Comparison of ENCODE assay signal across 22 cellular contexts in the genomic region with DNA sequence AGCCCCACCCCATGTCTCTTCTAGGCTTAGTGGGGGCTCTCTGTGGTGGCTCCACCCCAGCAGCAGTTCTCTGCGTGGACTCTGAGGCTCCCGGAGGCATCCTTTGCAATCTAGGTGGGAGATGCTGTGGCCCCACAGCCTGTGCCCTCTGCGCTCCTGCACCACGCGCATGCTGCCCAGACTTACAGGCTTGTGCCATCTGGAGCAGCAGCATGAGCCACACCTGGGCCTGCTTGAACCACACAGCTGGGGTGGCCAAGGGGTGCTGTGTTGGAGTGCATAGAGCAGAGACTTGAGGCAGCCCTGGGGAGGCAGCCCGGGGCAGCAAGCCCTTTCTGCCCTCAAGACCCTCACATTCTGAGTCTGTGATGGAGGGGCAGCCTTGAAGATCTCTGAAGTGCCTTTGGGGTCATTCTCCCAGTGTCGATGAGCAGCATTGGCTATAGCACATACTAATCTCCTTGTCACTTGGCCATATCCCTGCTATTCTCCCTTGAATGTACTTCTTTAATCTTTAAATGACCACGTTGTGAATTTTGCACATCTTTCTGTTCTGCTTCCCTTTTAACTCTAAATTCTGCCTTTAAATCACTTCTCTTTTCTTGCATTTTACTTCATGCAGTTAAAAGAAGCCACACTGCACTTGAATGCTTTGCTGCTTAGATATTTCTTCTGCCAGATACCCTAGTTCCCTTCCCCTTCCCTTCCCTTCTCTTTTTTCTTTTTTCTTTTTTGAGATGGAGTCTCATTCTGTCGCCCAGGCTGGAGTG.
"Had no signal": no experiment of that assay in that cellular context is flagged by ENCODE, and none has a peak within 500 bp of the region (broad histone marks: within the 10 kb centered on the region; RNA-seq: fewer than 3 reads in every experiment).

No MANE protein-coding gene starts in this region.

- H3K4me1 Mint-ChIP-seq: activated CD4-positive, alpha-beta T cell treated with anti-CD3 and anti-CD28 coated beads for 36 hours; central memory CD8-positive, alpha-beta T cell had no signal

- H3K9me3 ChIP-seq: colonic mucosa, pancreas, spleen, tibial nerve had no signal

- ATAC-seq: activated CD4-positive, alpha-beta T cell treated with anti-CD3 and anti-CD28 coated beads for 36 hours; left lobe of liver; WTC11 had no signal

- H3K4me3 ChIP-seq: colonic mucosa, pancreas, spleen, tibial nerve had no signal

- H3K4me1 ChIP-seq: colonic mucosa, pancreas had no signal

- DNase-seq: activated CD4-positive, alpha-beta T cell treated with anti-CD3 and anti-CD28 coated beads for 36 hours; activated CD4-positive, alpha-beta T cell treated with anti-CD3 and anti-CD28 coated beads, Interleukin-2, amount 50 U/mL, for 48 hours; activated effector memory CD4-positive, alpha-beta T cell treated with anti-CD3 and anti-CD28 coated beads, Interleukin-2, amount 50 U/mL, for 16 hours; activated naive CD4-positive, alpha-beta T cell treated with anti-CD3 and anti-CD28 coated beads, Interleukin-2, amount 50 U/mL, for 16 hours; activated T-cell treated with anti-CD3 and anti-CD28 coated beads, Interleukin-2, amount 50 U/mL, for 24 hours; brain microvascular endothelial cell; colonic mucosa; erythroblast; foreskin melanocyte; glutamatergic neuron; hippocampal formation; islet precursor cell; mammary epithelial cell; pancreas; spleen; stimulated activated naive CD4-positive, alpha-beta T cell had no signal

- H3K27ac Mint-ChIP-seq: activated CD4-positive, alpha-beta T cell treated with anti-CD3 and anti-CD28 coated beads for 36 hours; activated T-cell treated with anti-CD3 and anti-CD28 coated beads, Interleukin-2, amount 50 U/mL, for 24 hours; T-helper 2 cell treated with Interferon-gamma antibody and Interleukin-4, amounts not matched to agents 5 μg/mL and 100 μg/mL, for 36 hours; WTC11 had no signal

- H3K4me3 Mint-ChIP-seq: activated CD4-positive, alpha-beta T cell treated with anti-CD3 and anti-CD28 coated beads for 36 hours; activated T-cell treated with anti-CD3 and anti-CD28 coated beads, Interleukin-2, amount 50 U/mL, for 24 hours; central memory CD8-positive, alpha-beta T cell; neural crest cell; T-helper 2 cell treated with Interferon-gamma antibody and Interleukin-4, amounts not matched to agents 5 μg/mL and 100 μg/mL, for 36 hours; WTC11 had no signal

- H3K9me3 Mint-ChIP-seq: activated T-cell treated with anti-CD3 and anti-CD28 coated beads, Interleukin-2, amount 50 U/mL, for 24 hours; central memory CD8-positive, alpha-beta T cell; neural crest cell; T-helper 2 cell treated with Interferon-gamma antibody and Interleukin-4, amounts not matched to agents 5 μg/mL and 100 μg/mL, for 36 hours; WTC11 had no signal

- H3K27ac ChIP-seq: brain microvascular endothelial cell, colonic mucosa, pancreas, spleen had no signal

- H3K27me3 ChIP-seq: brain microvascular endothelial cell, colonic mucosa, pancreas, spleen, tibial nerve had no signal

- H3K36me3 ChIP-seq: brain microvascular endothelial cell, colonic mucosa, pancreas, spleen, tibial nerve had no signal

- H3K27me3 Mint-ChIP-seq: activated CD4-positive, alpha-beta T cell treated with anti-CD3 and anti-CD28 coated beads for 36 hours had no signal

- H3K36me3 Mint-ChIP-seq: WTC11 had no signal
